In genomic region chr11:76721755-76722677, GRCh38 we compare ENCODE assay signal across 8 cellular contexts. TPM values are rescaled to one million over a fixed set of nuclear protein-coding genes. Genes with fewer than 3 reads are reported as not detected.
DNase-seq lines count a peak whose midpoint lies in the region; ATAC-seq, FAIRE-seq and TF ChIP-seq lines count a peak whose summit lies in the region.

No MANE protein-coding gene starts in this region.

- peak; percentile 95 for TF ChIP-seq CTCF in D721Med (IDR thresholded peaks at IDR 0.05; ENCODE audit: insufficient read depth, missing control alignments)
- peak; percentile 96 for TF ChIP-seq CTCF in kidney epithelial cell (IDR thresholded peaks at IDR 0.05; ENCODE audit: insufficient read depth, low read length, poor library complexity, severe bottlenecking)

- H3K4me3 ChIP-seq in kidney epithelial cell (ENCODE audit: low read depth, low read length) = no peak overlapping the region

- H3K36me3 ChIP-seq in kidney epithelial cell (ENCODE audit: control insufficient read depth, insufficient read depth, low read length) = no peaks in the 10 kb centered on the region

- peaks cover 11% of the 10 kb centered on the region for H3K27me3 ChIP-seq in kidney epithelial cell (ENCODE audit: control insufficient read depth, insufficient read depth, low read length)

- DNase-seq in D721Med (ENCODE audit: insufficient read length, low spot score) (peak; percentile 59), NCI-H446 treated with DMSO at 0.1 percent for 48 hours (lab: John Stamatoyannopoulos, UW) (peak; percentile 44), cerebellar cortex (ENCODE audit: low spot score) (peak; percentile 90), kidney epithelial cell (ENCODE audit: low read depth) (peak; percentile 44)
- DNase-seq in activated CD4-positive, alpha-beta T cell treated with anti-CD3 and anti-CD28 coated beads for 4 hours = peak; percentile 57 to 72
- peak; percentile 65 to 72 for DNase-seq in stimulated activated CD4-positive, alpha-beta T cell treated with anti-CD3 and anti-CD28 coated beads, Interleukin-1b, Interleukin-23, amount 100 ng/mL, for 4 hours (ENCODE audit: low read depth in 2 of 2)

- no peak for FAIRE-seq in D721Med (lab: Jason Lieb, UNC)

- ATAC-seq in HG02588 (IDR thresholded peaks at IDR 0.05; ENCODE audit: unreplicated experiment) (peak; percentile 55), HG03108 (IDR thresholded peaks at IDR 0.05; ENCODE audit: unreplicated experiment) (no peak)

RNA-seq across cellular contexts. Expression of gene LRRC32, which starts 51.5 kb away (rescaled TPM):
- 3.9 and 6.8 TPM in 2 replicates for total RNA-seq in kidney epithelial cell
